Comparison of ENCODE assay signal across 2 cellular contexts in the genomic region with DNA sequence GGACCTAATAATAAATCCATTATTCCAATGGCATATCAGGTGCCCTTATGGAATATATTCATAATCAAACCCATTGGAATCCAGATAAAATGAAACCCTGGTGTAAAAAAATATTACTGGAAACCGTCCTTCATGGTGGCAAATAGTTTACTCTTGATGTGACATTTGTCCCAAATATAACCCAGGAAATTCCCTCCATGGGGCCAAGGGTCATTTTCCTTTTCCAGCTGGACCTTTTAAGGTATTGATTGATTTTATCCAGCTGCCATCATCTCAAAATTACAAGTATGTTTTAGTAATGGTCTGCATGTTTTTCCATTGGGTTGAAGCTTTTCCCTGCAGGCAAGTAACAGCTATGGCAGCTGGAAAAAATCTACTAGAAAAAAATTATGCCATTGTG.
A peak's percentile ranks its signal among the peaks of the same experiment; 100 is the strongest.
TF ChIP-seq lines count a peak whose summit lies in the region.

No MANE protein-coding gene starts in this region.

TF ChIP-seq in liver, 16 proteins besides CTCF, POLR2A, EP300 and RAD21:
- TF ChIP-seq NR2F2 (IDR thresholded peaks at IDR 0.05) = peak; percentile 38
- no peak for TF ChIP-seq TAF1 (conservative IDR thresholded peaks at IDR 0.05)
- no peak for TF ChIP-seq FOXA2 (IDR thresholded peaks at IDR 0.05)
- TF ChIP-seq, protein P1, sequence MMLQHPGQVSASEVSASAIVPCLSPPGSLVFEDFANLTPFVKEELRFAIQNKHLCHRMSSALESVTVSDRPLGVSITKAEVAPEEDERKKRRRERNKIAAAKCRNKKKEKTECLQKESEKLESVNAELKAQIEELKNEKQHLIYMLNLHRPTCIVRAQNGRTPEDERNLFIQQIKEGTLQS (IDR thresholded peaks at IDR 0.05) = no peak
- peak; percentile 75 to 77 for TF ChIP-seq RXRA (IDR thresholded peaks at IDR 0.05)
- TF ChIP-seq HNF4A (conservative IDR thresholded peaks at IDR 0.05) = peak; percentile 85
- TF ChIP-seq SP1 (IDR thresholded peaks at IDR 0.05) = peak; percentile 89
- TF ChIP-seq, protein P2, sequence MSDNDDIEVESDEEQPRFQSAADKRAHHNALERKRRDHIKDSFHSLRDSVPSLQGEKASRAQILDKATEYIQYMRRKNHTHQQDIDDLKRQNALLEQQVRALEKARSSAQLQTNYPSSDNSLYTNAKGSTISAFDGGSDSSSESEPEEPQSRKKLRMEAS (IDR thresholded peaks at IDR 0.05) = peak; percentile 56
- TF ChIP-seq HNF4G (IDR thresholded peaks at IDR 0.05) = peak; percentile 67
- TF ChIP-seq, protein P3, sequence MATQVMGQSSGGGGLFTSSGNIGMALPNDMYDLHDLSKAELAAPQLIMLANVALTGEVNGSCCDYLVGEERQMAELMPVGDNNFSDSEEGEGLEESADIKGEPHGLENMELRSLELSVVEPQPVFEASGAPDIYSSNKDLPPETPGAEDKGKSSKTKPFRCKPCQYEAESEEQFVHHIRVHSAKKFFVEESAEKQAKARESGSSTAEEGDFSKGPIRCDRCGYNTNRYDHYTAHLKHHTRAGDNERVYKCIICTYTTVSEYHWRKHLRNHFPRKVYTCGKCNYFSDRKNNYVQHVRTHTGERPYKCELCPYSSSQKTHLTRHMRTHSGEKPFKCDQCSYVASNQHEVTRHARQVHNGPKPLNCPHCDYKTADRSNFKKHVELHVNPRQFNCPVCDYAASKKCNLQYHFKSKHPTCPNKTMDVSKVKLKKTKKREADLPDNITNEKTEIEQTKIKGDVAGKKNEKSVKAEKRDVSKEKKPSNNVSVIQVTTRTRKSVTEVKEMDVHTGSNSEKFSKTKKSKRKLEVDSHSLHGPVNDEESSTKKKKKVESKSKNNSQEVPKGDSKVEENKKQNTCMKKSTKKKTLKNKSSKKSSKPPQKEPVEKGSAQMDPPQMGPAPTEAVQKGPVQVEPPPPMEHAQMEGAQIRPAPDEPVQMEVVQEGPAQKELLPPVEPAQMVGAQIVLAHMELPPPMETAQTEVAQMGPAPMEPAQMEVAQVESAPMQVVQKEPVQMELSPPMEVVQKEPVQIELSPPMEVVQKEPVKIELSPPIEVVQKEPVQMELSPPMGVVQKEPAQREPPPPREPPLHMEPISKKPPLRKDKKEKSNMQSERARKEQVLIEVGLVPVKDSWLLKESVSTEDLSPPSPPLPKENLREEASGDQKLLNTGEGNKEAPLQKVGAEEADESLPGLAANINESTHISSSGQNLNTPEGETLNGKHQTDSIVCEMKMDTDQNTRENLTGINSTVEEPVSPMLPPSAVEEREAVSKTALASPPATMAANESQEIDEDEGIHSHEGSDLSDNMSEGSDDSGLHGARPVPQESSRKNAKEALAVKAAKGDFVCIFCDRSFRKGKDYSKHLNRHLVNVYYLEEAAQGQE (IDR thresholded peaks at IDR 0.05) = peak; percentile 55
- peak; percentile 89 for TF ChIP-seq YY1 (IDR thresholded peaks at IDR 0.05)

TF ChIP-seq in HepG2, 621 proteins besides CTCF, POLR2A, EP300 and RAD21:
- no peak for TF ChIP-seq PHF21A (CRISPR knock-in tag; IDR thresholded peaks at IDR 0.05)
- TF ChIP-seq, protein P4, sequence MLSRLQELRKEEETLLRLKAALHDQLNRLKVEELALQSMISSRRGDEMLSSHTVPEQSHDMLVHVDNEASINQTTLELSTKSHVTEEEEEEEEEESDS (CRISPR knock-in tag; IDR thresholded peaks at IDR 0.05; ENCODE audit: borderline replicate concordance) = no peak
- TF ChIP-seq HHEX (CRISPR knock-in tag; IDR thresholded peaks at IDR 0.05) = no peak
- TF ChIP-seq DPF2 (CRISPR knock-in tag; IDR thresholded peaks at IDR 0.05; ENCODE audit: borderline replicate concordance, low read depth) = no peak
- no peak for TF ChIP-seq SRSF1 (optimal IDR thresholded peaks at IDR 0.05; ENCODE audit: low read depth, low read length)
- no peak for TF ChIP-seq ATM (IDR thresholded peaks at IDR 0.05; ENCODE audit: borderline replicate concordance)
- TF ChIP-seq KMT2A (CRISPR knock-in tag; IDR thresholded peaks at IDR 0.05) = no peak
- no peak for TF ChIP-seq ZNF138 (CRISPR knock-in tag; IDR thresholded peaks at IDR 0.05; ENCODE audit: low read depth)
- TF ChIP-seq, protein P5, sequence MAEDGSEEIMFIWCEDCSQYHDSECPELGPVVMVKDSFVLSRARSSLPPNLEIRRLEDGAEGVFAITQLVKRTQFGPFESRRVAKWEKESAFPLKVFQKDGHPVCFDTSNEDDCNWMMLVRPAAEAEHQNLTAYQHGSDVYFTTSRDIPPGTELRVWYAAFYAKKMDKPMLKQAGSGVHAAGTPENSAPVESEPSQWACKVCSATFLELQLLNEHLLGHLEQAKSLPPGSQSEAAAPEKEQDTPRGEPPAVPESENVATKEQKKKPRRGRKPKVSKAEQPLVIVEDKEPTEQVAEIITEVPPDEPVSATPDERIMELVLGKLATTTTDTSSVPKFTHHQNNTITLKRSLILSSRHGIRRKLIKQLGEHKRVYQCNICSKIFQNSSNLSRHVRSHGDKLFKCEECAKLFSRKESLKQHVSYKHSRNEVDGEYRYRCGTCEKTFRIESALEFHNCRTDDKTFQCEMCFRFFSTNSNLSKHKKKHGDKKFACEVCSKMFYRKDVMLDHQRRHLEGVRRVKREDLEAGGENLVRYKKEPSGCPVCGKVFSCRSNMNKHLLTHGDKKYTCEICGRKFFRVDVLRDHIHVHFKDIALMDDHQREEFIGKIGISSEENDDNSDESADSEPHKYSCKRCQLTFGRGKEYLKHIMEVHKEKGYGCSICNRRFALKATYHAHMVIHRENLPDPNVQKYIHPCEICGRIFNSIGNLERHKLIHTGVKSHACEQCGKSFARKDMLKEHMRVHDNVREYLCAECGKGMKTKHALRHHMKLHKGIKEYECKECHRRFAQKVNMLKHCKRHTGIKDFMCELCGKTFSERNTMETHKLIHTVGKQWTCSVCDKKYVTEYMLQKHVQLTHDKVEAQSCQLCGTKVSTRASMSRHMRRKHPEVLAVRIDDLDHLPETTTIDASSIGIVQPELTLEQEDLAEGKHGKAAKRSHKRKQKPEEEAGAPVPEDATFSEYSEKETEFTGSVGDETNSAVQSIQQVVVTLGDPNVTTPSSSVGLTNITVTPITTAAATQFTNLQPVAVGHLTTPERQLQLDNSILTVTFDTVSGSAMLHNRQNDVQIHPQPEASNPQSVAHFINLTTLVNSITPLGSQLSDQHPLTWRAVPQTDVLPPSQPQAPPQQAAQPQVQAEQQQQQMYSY (CRISPR knock-in tag; IDR thresholded peaks at IDR 0.05) = no peak
- TF ChIP-seq, protein P6, sequence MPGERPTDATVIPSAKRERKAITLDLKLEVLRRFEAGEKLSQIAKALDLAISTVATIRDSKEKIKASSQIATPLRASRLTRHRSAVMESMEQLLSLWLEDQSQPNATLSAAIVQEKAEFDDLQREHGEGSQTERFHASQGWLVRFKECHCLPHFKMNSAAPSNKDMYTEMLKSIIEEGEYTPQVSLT (CRISPR knock-in tag; IDR thresholded peaks at IDR 0.05; ENCODE audit: borderline replicate concordance, low read depth) = no peak
- TF ChIP-seq, protein P7, sequence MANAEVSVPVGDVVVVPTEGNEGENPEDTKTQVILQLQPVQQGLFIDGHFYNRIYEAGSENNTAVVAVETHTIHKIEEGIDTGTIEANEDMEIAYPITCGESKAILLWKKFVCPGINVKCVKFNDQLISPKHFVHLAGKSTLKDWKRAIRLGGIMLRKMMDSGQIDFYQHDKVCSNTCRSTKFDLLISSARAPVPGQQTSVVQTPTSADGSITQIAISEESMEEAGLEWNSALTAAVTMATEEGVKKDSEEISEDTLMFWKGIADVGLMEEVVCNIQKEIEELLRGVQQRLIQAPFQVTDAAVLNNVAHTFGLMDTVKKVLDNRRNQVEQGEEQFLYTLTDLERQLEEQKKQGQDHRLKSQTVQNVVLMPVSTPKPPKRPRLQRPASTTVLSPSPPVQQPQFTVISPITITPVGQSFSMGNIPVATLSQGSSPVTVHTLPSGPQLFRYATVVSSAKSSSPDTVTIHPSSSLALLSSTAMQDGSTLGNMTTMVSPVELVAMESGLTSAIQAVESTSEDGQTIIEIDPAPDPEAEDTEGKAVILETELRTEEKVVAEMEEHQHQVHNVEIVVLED (CRISPR knock-in tag; IDR thresholded peaks at IDR 0.05; ENCODE audit: borderline replicate concordance) = no peak
- TF ChIP-seq KDM5A (IDR thresholded peaks at IDR 0.05; ENCODE audit: borderline replicate concordance, low read length) = no peak
- TF ChIP-seq, protein P8, sequence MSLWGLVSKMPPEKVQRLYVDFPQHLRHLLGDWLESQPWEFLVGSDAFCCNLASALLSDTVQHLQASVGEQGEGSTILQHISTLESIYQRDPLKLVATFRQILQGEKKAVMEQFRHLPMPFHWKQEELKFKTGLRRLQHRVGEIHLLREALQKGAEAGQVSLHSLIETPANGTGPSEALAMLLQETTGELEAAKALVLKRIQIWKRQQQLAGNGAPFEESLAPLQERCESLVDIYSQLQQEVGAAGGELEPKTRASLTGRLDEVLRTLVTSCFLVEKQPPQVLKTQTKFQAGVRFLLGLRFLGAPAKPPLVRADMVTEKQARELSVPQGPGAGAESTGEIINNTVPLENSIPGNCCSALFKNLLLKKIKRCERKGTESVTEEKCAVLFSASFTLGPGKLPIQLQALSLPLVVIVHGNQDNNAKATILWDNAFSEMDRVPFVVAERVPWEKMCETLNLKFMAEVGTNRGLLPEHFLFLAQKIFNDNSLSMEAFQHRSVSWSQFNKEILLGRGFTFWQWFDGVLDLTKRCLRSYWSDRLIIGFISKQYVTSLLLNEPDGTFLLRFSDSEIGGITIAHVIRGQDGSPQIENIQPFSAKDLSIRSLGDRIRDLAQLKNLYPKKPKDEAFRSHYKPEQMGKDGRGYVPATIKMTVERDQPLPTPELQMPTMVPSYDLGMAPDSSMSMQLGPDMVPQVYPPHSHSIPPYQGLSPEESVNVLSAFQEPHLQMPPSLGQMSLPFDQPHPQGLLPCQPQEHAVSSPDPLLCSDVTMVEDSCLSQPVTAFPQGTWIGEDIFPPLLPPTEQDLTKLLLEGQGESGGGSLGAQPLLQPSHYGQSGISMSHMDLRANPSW (CRISPR knock-in tag; IDR thresholded peaks at IDR 0.05; ENCODE audit: borderline replicate concordance) = no peak
- TF ChIP-seq ZNF672 (CRISPR knock-in tag; IDR thresholded peaks at IDR 0.05) = no peak
- no peak for TF ChIP-seq TBL1XR1 (IDR thresholded peaks at IDR 0.05; ENCODE audit: borderline replicate concordance, low read length, partially characterized antibody)
- no peak for TF ChIP-seq ZBTB3 (CRISPR knock-in tag; IDR thresholded peaks at IDR 0.05; ENCODE audit: borderline replicate concordance, low read depth)
